Comparison of ENCODE assay signal across 1 cellular context in the genomic region with DNA sequence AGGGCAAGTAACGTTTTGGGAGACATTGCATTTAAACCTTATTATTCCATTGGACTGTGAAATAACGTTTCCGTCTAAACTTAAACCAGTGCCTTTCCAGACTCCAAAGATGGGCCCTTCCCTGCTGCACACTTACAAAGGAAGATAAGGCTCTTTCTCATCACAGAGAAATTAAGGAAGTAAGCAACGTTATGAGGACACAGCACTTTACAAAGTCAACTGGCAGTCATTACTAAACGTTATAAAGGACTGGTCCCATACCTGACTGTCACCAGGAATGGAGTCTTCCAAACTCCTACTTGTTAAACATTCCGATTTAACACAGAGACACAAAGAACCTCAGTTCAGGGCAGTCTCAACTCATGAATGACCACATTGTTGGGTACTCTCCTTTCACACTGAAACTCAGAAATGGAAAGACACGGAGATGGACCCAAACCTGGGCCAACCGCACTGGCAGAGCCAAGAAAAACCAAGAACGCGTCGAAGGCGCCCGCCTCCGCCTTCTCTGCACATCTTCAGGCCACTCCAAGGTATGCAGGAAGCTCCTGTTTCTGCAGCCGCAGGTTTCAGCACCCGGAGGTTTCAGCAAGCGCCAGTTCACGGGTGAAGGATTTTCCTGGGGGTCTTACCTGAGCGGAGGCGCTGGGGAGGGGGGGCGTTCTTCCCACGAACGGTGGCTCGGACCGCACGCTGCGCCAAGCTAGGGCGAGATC.
TF ChIP-seq lines count a peak whose summit lies in the region.

No MANE protein-coding gene starts in this region.

TF ChIP-seq in H1, 55 proteins besides CTCF, POLR2A, EP300 and RAD21 (continued from another document):
- TF ChIP-seq BACH1 (IDR thresholded peaks at IDR 0.05; ENCODE audit: low read length) = no peak
- TF ChIP-seq HDAC2 (IDR thresholded peaks at IDR 0.05; ENCODE audit: borderline replicate concordance in 1 of 2, low read depth in 2 of 2, low read length in 2 of 2) = 0 out of 4 replicates have a peak, but pooled peaks of 1 of the 2 experiments have one; percentile 36
- TF ChIP-seq GTF2F1 (IDR thresholded peaks at IDR 0.05; ENCODE audit: borderline replicate concordance, low read depth, low read length) = no peak
- no peak for TF ChIP-seq TBP (IDR thresholded peaks at IDR 0.05; ENCODE audit: low read depth, low read length)
- TF ChIP-seq NRF1 (IDR thresholded peaks at IDR 0.05; ENCODE audit: low read depth, low read length) = no peak
- peak; percentile 57; the same call in 1 of the 2 replicates for TF ChIP-seq RBBP5 (IDR thresholded peaks at IDR 0.05; ENCODE audit: borderline replicate concordance, low read depth, low read length)
- peak; percentile 95 for TF ChIP-seq KDM4A (IDR thresholded peaks at IDR 0.05; ENCODE audit: low read depth, low read length, severe bottlenecking)
